8 cellular contexts compared by ENCODE assay signal in genomic region chr14:61438497-61438859, GRCh38.
DNase-seq lines count a peak whose midpoint lies in the region; ATAC-seq and TF ChIP-seq lines count a peak whose summit lies in the region.

No MANE protein-coding gene starts in this region.

- peak; percentile 40 for ATAC-seq in GM18861 (IDR thresholded peaks at IDR 0.05; ENCODE audit: unreplicated experiment)
- peak; percentile 43 for ATAC-seq in HG03103 (IDR thresholded peaks at IDR 0.05; ENCODE audit: low read depth, unreplicated experiment)
- no peak for ATAC-seq in HG03469 (IDR thresholded peaks at IDR 0.05; ENCODE audit: unreplicated experiment)
- ATAC-seq in HG03039 (IDR thresholded peaks at IDR 0.05; ENCODE audit: unreplicated experiment), result no peak

- H3K4me3 ChIP-seq in choroid plexus epithelial cell (ENCODE audit: low read depth, low read length), result no peak overlapping the region

- DNase-seq in choroid plexus epithelial cell (ENCODE audit: low read depth) (peak; percentile 73), renal cortical epithelial cell (ENCODE audit: low read depth) (peak; percentile 36), NCI-H2227 (lab: John Stamatoyannopoulos, UW; ENCODE audit: unreplicated experiment) (no peak)
- no peak for DNase-seq in stimulated activated CD4-positive, alpha-beta T cell treated with anti-CD3 and anti-CD28 coated beads, Interleukin-1b, Interleukin-23, amount 100 ng/mL, for 48 hours

- TF ChIP-seq CTCF in choroid plexus epithelial cell (conservative IDR thresholded peaks at IDR 0.05; ENCODE audit: low read depth, low read length), result no peak

Comparison
In these comparisons a context has a peak if more than half of its experiments do, and no peak if none do; other contexts are left out.
1. ATAC-seq: peak in GM18861 (single experiment) and HG03103 (single experiment); none in HG03469 (single experiment) and HG03039 (single experiment).
2. DNase-seq: peak in choroid plexus epithelial cell (single experiment) and renal cortical epithelial cell (single experiment); none in stimulated activated CD4-positive, alpha-beta T cell treated with anti-CD3 and anti-CD28 coated beads, Interleukin-1b, Interleukin-23, amount 100 ng/mL, for 48 hours (single experiment) and NCI-H2227 (single experiment).